In the genomic region with DNA sequence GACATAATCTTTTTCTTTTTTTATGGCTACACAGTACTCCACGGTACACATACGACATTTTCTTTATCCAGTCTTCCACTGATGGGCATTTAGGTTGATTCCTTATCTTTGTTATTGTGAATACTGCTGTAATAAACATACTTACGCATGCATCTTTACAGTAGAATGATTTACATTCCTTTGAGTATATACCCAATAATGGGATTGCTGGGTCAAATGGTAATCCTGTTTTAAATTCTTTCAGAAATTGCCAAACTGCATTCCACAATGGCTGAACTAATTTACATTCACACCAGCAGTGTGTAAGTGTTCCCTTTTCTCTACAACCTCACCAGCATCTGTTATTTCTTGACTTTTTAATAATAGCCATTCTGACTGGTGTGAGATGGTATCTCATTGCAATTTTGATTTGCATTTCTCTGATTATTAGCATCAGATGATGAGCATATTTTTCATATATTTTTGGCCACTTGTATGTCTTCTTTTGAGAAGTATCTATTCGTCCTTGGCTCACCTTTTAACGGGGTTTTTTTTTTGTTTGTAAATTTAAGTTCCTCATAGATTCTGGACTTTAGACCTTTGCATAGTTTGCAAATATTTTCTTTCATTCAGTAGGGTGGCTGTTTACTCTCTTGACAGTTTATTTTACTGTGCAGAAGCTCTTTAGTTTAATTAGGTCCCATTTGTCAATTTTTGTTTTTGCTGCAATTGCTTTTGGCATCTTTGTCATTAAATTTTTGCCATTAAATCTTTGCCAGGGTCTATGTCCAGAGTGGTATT, we compare ENCODE assay signal across 12 cellular contexts. TPM values are rescaled to one million over a fixed set of nuclear protein-coding genes. Genes with fewer than 3 reads are reported as not detected.
"Had no signal": no experiment of that assay in that cellular context is flagged by ENCODE, and none has a peak within 500 bp of the region (broad histone marks: within the 10 kb centered on the region; RNA-seq: fewer than 3 reads in every experiment).

No MANE protein-coding gene starts in this region.

RNA-seq across cellular contexts. Expression of a gene that starts 52.6 kb away (rescaled TPM):
- total RNA-seq: activated CD4-positive, alpha-beta memory T cell treated with anti-CD3 and anti-CD28 coated beads, Interleukin-2, amount 10 ng/mL, durations not matched to agents 7 days and 5 days; activated CD4-positive, alpha-beta T cell treated with anti-CD3 and anti-CD28 coated beads for 36 hours; activated CD4-positive, alpha-beta T cell treated with anti-CD3 and anti-CD28 coated beads, Interleukin-2, amount 10 ng/mL, durations not matched to agents 7 days and 5 days; activated CD8-positive, alpha-beta memory T cell treated with anti-CD3 and anti-CD28 coated beads, Interleukin-2, amount 10 ng/mL, durations not matched to agents 7 days and 5 days; activated CD8-positive, alpha-beta T cell treated with anti-CD3 and anti-CD28 coated beads, Interleukin-2, amount 10 ng/mL, durations not matched to agents 7 days and 5 days; activated naive CD4-positive, alpha-beta T cell treated with anti-CD3 and anti-CD28 coated beads for 36 hours; activated naive CD4-positive, alpha-beta T cell treated with anti-CD3 and anti-CD28 coated beads, Interleukin-2, amount 50 U/mL, for 72 hours; activated naive CD8-positive, alpha-beta T cell treated with anti-CD3 and anti-CD28 coated beads for 36 hours; activated T-cell treated with anti-CD3 and anti-CD28 coated beads, Interleukin-2, amount 50 U/mL, for 72 hours; activated T-helper 1 cell treated with anti-CD3 and anti-CD28 coated beads, Interleukin-12 subunit alpha, Interleukin-12 subunit beta, Interleukin-2, Interleukin-4 antibody, amounts not matched to agents 30 ng/mL and 10 ng/mL and 1 ng/mL, durations not matched to agents 14 hours and 24 hours and 36 hours; astrocyte; body of pancreas had no signal
